ENCODE assay signal across 20 cellular contexts in the genomic region with DNA sequence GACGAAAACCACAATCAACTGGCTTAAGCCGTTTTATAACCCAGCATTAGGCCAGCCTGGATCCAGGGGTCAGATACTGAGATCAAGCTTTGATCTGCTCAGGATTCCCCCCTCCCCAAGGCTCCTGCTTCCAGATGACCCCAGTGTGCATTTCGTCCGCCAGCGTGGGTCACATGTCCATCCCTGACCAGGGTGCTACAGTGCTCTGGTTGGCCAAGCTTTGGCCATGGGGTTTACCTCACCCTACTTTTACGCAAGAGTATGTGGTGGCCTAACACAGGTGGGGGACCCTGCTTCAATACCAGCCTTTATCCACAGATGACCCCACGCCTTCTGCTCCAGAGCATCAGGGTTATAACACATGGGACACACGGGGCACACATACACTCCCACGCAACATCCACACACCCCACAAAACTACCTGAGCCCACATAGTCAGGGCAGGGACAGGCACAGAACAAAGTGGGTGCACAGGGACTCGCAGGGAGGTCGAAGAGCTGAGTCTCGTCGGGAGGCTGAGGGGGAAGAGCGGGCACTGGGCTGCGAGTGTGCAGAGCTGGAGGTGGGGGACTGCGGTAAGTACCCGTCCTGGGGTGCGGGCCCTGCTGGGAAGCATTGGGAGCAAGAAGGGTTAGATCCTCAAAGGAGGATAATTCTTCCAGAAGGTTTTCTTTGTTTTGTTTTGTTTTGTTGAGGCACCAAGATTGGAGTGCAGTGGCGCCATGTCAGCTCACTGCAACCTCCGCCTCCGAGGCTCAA. TPM values are rescaled to one million over a fixed set of nuclear protein-coding genes. Genes with fewer than 3 reads are reported as not detected.
DNase-seq lines count a peak whose midpoint lies in the region; TF ChIP-seq lines count a peak whose summit lies in the region.
"Had no signal": no experiment of that assay in that cellular context is flagged by ENCODE, and none has a peak within 500 bp of the region (broad histone marks: within the 10 kb centered on the region; RNA-seq: fewer than 3 reads in every experiment).

No MANE protein-coding gene starts in this region.

- H3K23me2 ChIP-seq in H9 (ENCODE audit: insufficient read length, low read depth, low read length, poor library complexity, severe bottlenecking): peaks cover 16% of the 10 kb centered on the region

- TF ChIP-seq CTCF in H9 (conservative IDR thresholded peaks at IDR 0.05) (no peak), glutamatergic neuron (IDR thresholded peaks at IDR 0.05; ENCODE audit: partially characterized antibody, unreplicated experiment) (no peak), neural progenitor cell (IDR thresholded peaks at IDR 0.05) (no peak)

- H3K4me3 Mint-ChIP-seq in T-helper 1 cell treated with Interleukin-12 subunit alpha and Interleukin-12 subunit beta and Interleukin-4 antibody, amounts not matched to agents 30 μg/mL and 1 μg/mL, for 36 hours: peak overlapping the region; percentile 4
- H3K4me3 Mint-ChIP-seq in H9 (peak overlapping the region; percentile 35 to 46; a peak in 3 of 5 replicates), glutamatergic neuron (ENCODE audit: unreplicated experiment) (peak overlapping the region; percentile 75), neural progenitor cell (peak overlapping the region; percentile 11)
- H3K4me3 Mint-ChIP-seq: activated CD4-positive, alpha-beta memory T cell treated with anti-CD3 and anti-CD28 coated beads, Interleukin-2, amount 10 ng/mL, durations not matched to agents 7 days and 5 days; activated T-cell treated with anti-CD3 and anti-CD28 coated beads, Interleukin-2, amount 50 U/mL, for 24 hours had no signal

- H4K91ac ChIP-seq in H9 (ENCODE audit: insufficient read length, low read depth, low read length): no peak overlapping the region

- H3K27ac ChIP-seq in H9 (ENCODE audit: insufficient read length, low read depth, low read length) (no peak overlapping the region), neural progenitor cell (no peak overlapping the region)
- H3K27ac ChIP-seq: 22Rv1, foreskin keratinocyte had no signal

- no peak overlapping the region for H2BK20ac ChIP-seq in H9 (ENCODE audit: low read depth, low read length, poor library complexity, severe bottlenecking)

- H3T11ph ChIP-seq in H9 (ENCODE audit: low read length): no peak overlapping the region

- no peaks in the 10 kb centered on the region for H3K9me3 ChIP-seq in H9 (ENCODE audit: control insufficient read depth, low read depth, low read length)
- H3K9me3 ChIP-seq in neural progenitor cell (ENCODE audit: low read depth): no peaks in the 10 kb centered on the region

- H3K36me3 Mint-ChIP-seq in T-helper 1 cell treated with Interleukin-12 subunit alpha and Interleukin-12 subunit beta and Interleukin-4 antibody, amounts not matched to agents 30 μg/mL and 1 μg/mL, for 36 hours (ENCODE audit: low read depth): peaks cover 18% of the 10 kb centered on the region
- H3K36me3 Mint-ChIP-seq in H9 (ENCODE audit: insufficient read depth in 1 of 3, low read depth in 3 of 3) (peaks cover 5 to 35% (median 22%) of the 10 kb centered on the region in 3 experiments; a peak in 6 of 7 replicates), glutamatergic neuron (ENCODE audit: unreplicated experiment) (peaks cover 4% of the 10 kb centered on the region), neural progenitor cell (peaks cover 24% of the 10 kb centered on the region)

- H3K4ac ChIP-seq in H9 (ENCODE audit: low read depth, low read length): no peak overlapping the region

- H3K14ac ChIP-seq in H9 (ENCODE audit: insufficient read depth, low read length): no peak overlapping the region

- H2BK12ac ChIP-seq in H9 (ENCODE audit: insufficient read length, low read depth, low read length): no peak overlapping the region

- H4K8ac ChIP-seq in H9 (replicated peaks; ENCODE audit: insufficient read length, low read depth, low read length): no peak overlapping the region

- H2BK15ac ChIP-seq in H9 (ENCODE audit: low read depth, low read length): no peak overlapping the region

- peaks cover 25% of the 10 kb centered on the region for H3F3A ChIP-seq in neural progenitor cell (ENCODE audit: low read depth)

- peak overlapping the region; percentile 6 for H3K27ac Mint-ChIP-seq in T-helper 1 cell treated with Interleukin-12 subunit alpha and Interleukin-12 subunit beta and Interleukin-4 antibody, amounts not matched to agents 30 μg/mL and 1 μg/mL, for 36 hours
- H3K27ac Mint-ChIP-seq in H9 (no peak overlapping the region; a peak in 1 of 7 replicates), glutamatergic neuron (ENCODE audit: unreplicated experiment) (no peak overlapping the region), neural progenitor cell (no peak overlapping the region)
- H3K27ac Mint-ChIP-seq: activated CD4-positive, alpha-beta memory T cell treated with anti-CD3 and anti-CD28 coated beads, Interleukin-2, amount 10 ng/mL, durations not matched to agents 7 days and 5 days; activated T-cell treated with anti-CD3 and anti-CD28 coated beads, Interleukin-2, amount 50 U/mL, for 24 hours; stimulated activated memory B cell treated with anti-CD40 and anti-IgM and Interleukin-4, amounts not matched to agents 10 μg/mL and 1 μg/mL and 100 μg/mL, for 72 hours had no signal

- no peak overlapping the region for H2BK120ac ChIP-seq in H9 (ENCODE audit: low read depth, low read length, poor library complexity, severe bottlenecking)

- no peak overlapping the region for H3K4me3 ChIP-seq in neural progenitor cell

- H3K27me3 ChIP-seq in H9 (ENCODE audit: insufficient read depth, low read length) (no peaks in the 10 kb centered on the region), neural progenitor cell (peaks cover 34% of the 10 kb centered on the region)
- H3K27me3 ChIP-seq: foreskin keratinocyte had no signal

- no peak overlapping the region for H2BK5ac ChIP-seq in H9 (ENCODE audit: insufficient read length, low read length)

- no peaks in the 10 kb centered on the region for H4K20me1 ChIP-seq in H9 (ENCODE audit: control insufficient read depth, insufficient read depth, insufficient read length)
- H4K20me1 ChIP-seq in neural progenitor cell (ENCODE audit: low read depth): peaks cover 11% of the 10 kb centered on the region

- WGBS in H9 (ENCODE audit: extremely low coverage, insufficient read length, low lambda C conversion rate): no CpG with 5 or more reads among the region's 21 CpGs

- no peak overlapping the region for H3K18ac ChIP-seq in H9 (ENCODE audit: insufficient read length, low read depth, low read length)

- H3K9ac ChIP-seq in H9 (ENCODE audit: extremely low read depth, insufficient read length, low read length) (no peak overlapping the region), neural progenitor cell (no peak overlapping the region)

- H3K4me2 ChIP-seq in H9 (ENCODE audit: insufficient read depth, insufficient read length, low read length) (no peak overlapping the region), neural progenitor cell (no peak overlapping the region)

- H3K79me2 ChIP-seq in H9 (ENCODE audit: insufficient read depth, low read length): no peaks in the 10 kb centered on the region
- no peaks in the 10 kb centered on the region for H3K79me2 ChIP-seq in neural progenitor cell (ENCODE audit: low read depth)

- no peaks in the 10 kb centered on the region for H3K79me1 ChIP-seq in H9 (ENCODE audit: insufficient read depth, low read depth, low read length, poor library complexity, severe bottlenecking)

- H2AK5ac ChIP-seq in H9 (ENCODE audit: insufficient read length, low read length): no peak overlapping the region

- H3K27me3 Mint-ChIP-seq in T-helper 1 cell treated with Interleukin-12 subunit alpha and Interleukin-12 subunit beta and Interleukin-4 antibody, amounts not matched to agents 30 μg/mL and 1 μg/mL, for 36 hours (ENCODE audit: low read depth): no peaks in the 10 kb centered on the region
- H3K27me3 Mint-ChIP-seq in H9 (ENCODE audit: low read depth) (peaks cover 13% of the 10 kb centered on the region), glutamatergic neuron (ENCODE audit: unreplicated experiment) (peaks cover 7% of the 10 kb centered on the region), neural progenitor cell (ENCODE audit: insufficient read depth, low read depth) (peaks cover 13% of the 10 kb centered on the region)
- H3K27me3 Mint-ChIP-seq: activated CD4-positive, alpha-beta memory T cell treated with anti-CD3 and anti-CD28 coated beads, Interleukin-2, amount 10 ng/mL, durations not matched to agents 7 days and 5 days; stimulated activated memory B cell treated with anti-CD40 and anti-IgM and Interleukin-4, amounts not matched to agents 10 μg/mL and 1 μg/mL and 100 μg/mL, for 72 hours had no signal

- peaks cover 22% of the 10 kb centered on the region for H3K4me1 Mint-ChIP-seq in T-helper 1 cell treated with Interleukin-12 subunit alpha and Interleukin-12 subunit beta and Interleukin-4 antibody, amounts not matched to agents 30 μg/mL and 1 μg/mL, for 36 hours (ENCODE audit: low read depth)
- H3K4me1 Mint-ChIP-seq in H9 (peaks cover 38% of the 10 kb centered on the region in 2 experiments), glutamatergic neuron (ENCODE audit: low read depth, unreplicated experiment) (peaks cover 6% of the 10 kb centered on the region), neural progenitor cell (peaks cover 19% of the 10 kb centered on the region)

- H3K36me3 ChIP-seq in neural progenitor cell: no peaks in the 10 kb centered on the region

- no peak overlapping the region for H3K56ac ChIP-seq in H9 (ENCODE audit: insufficient read length, low read depth, low read length)

- H3K4me1 ChIP-seq in H9 (ENCODE audit: insufficient read depth, low read length) (no peaks in the 10 kb centered on the region; the same call in 1 of the 2 replicates), neural progenitor cell (peaks cover 15% of the 10 kb centered on the region)

- H3K23ac ChIP-seq in H9 (ENCODE audit: insufficient read length, low read depth, low read length): no peak overlapping the region

- H4K5ac ChIP-seq in H9 (ENCODE audit: insufficient read length, low read depth, low read length): no peak overlapping the region

- no peaks in the 10 kb centered on the region for H3K9me3 Mint-ChIP-seq in T-helper 1 cell treated with Interleukin-12 subunit alpha and Interleukin-12 subunit beta and Interleukin-4 antibody, amounts not matched to agents 30 μg/mL and 1 μg/mL, for 36 hours
- no peaks in the 10 kb centered on the region; a peak in 1 of 5 replicates for H3K9me3 Mint-ChIP-seq in H9
- H3K9me3 Mint-ChIP-seq in glutamatergic neuron (ENCODE audit: unreplicated experiment): peaks cover 6% of the 10 kb centered on the region
- peaks cover 4% of the 10 kb centered on the region for H3K9me3 Mint-ChIP-seq in neural progenitor cell
- H3K9me3 Mint-ChIP-seq: activated CD4-positive, alpha-beta memory T cell treated with anti-CD3 and anti-CD28 coated beads, Interleukin-2, amount 10 ng/mL, durations not matched to agents 7 days and 5 days; activated T-cell treated with anti-CD3 and anti-CD28 coated beads, Interleukin-2, amount 50 U/mL, for 24 hours; stimulated activated memory B cell treated with anti-CD40 and anti-IgM and Interleukin-4, amounts not matched to agents 10 μg/mL and 1 μg/mL and 100 μg/mL, for 72 hours had no signal

- DNase-seq in T-helper 1 cell (no peak), H9 (no peak), glutamatergic neuron (no peak), neural progenitor cell (ENCODE audit: low spot score) (no peak), iPS-NIHi11 (ENCODE audit: low spot score) (no peak), NCI-H2196 treated with DMSO at 0.1 percent for 48 hours (lab: John Stamatoyannopoulos, UW; ENCODE audit: unreplicated experiment) (no peak), NCI-H146 treated with DMSO at 0.1 percent for 48 hours (lab: John Stamatoyannopoulos, UW; ENCODE audit: unreplicated experiment) (no peak)
- DNase-seq: activated CD4-positive, alpha-beta memory T cell treated with anti-CD3 and anti-CD28 coated beads, Interleukin-2, amount 10 ng/mL, durations not matched to agents 7 days and 5 days; activated T-cell treated with anti-CD3 and anti-CD28 coated beads, Interleukin-2, amount 50 U/mL, for 24 hours; foreskin keratinocyte; GF-D8; GOT3; NCI-H1105 treated with DMSO at 0.1 percent for 48 hours; NCI-H524 treated with DMSO at 0.1 percent for 48 hours; nucleus accumbens; stimulated activated CD4-positive, alpha-beta T cell treated with anti-CD3 and anti-CD28 coated beads, Interleukin-12 subunit alpha, Interleukin-12 subunit beta, amount 100 ng/mL, for 4 hours; trophoblast cell had no signal

- H2AFZ ChIP-seq in H9 (ENCODE audit: low read length) (no peak overlapping the region), neural progenitor cell (replicated peaks) (no peak overlapping the region)

RNA-seq across cellular contexts. Expression of a gene that starts 5.0 kb away (rescaled TPM):
- total RNA-seq in H9 (2021) (144 and 147 TPM in 2 replicates), glutamatergic neuron (ENCODE audit: unreplicated experiment) (97.0 TPM), neural progenitor cell (ENCODE audit: low replicate concordance) (27.6 and 55.0 TPM in 2 replicates)

RNA-seq across cellular contexts. Expression of a gene that starts 9.0 kb away (rescaled TPM):
- total RNA-seq in H9 (2021): 140 and 147 TPM in 2 replicates
- total RNA-seq in glutamatergic neuron (ENCODE audit: unreplicated experiment): 140 TPM
- total RNA-seq in neural progenitor cell (ENCODE audit: low replicate concordance): 32.1 and 52.9 TPM in 2 replicates

RNA-seq across cellular contexts. Expression of a gene that starts 21.9 kb away (rescaled TPM):
- 3.7 and 4.5 TPM in 2 replicates for total RNA-seq in H9 (2021)
- 0.91 TPM for total RNA-seq in glutamatergic neuron (ENCODE audit: unreplicated experiment)
- total RNA-seq in neural progenitor cell (ENCODE audit: low replicate concordance): 0.81 TPM in 1 of 2 replicates, not detected in the other

RNA-seq across cellular contexts. Expression of a gene that starts 42.9 kb away (rescaled TPM):
- total RNA-seq in H9 (2021): 30.4 and 31.1 TPM in 2 replicates
- total RNA-seq in glutamatergic neuron (ENCODE audit: unreplicated experiment): 60.2 TPM
- 68.5 and 73.5 TPM in 2 replicates for total RNA-seq in neural progenitor cell (ENCODE audit: low replicate concordance)

Comparison
In these comparisons a context has a peak if more than half of its experiments do, and no peak if none do; other contexts are left out.
1. H3K4me3 Mint-ChIP-seq: peak in every context shown above with its lines; median percentile 75 in glutamatergic neuron; 40 in H9; 11 in neural progenitor cell; 4 in T-helper 1 cell treated with Interleukin-12 subunit alpha and Interleukin-12 subunit beta and Interleukin-4 antibody, amounts not matched to agents 30 μg/mL and 1 μg/mL, for 36 hours.